Comparison of ENCODE assay signal across 9 cellular contexts in genomic region chr2:74555610-74556103, GRCh38. TPM values are rescaled to one million over a fixed set of nuclear protein-coding genes. Genes with fewer than 3 reads are reported as not detected.
DNase-seq lines count a peak whose midpoint lies in the region; ATAC-seq and TF ChIP-seq lines count a peak whose summit lies in the region.
"Had no signal": no experiment of that assay in that cellular context is flagged by ENCODE, and none has a peak within 500 bp of the region (broad histone marks: within the 10 kb centered on the region; RNA-seq: fewer than 3 reads in every experiment).

No MANE protein-coding gene starts in this region.

- no peaks in the 10 kb centered on the region for H3K27me3 ChIP-seq in CD4-positive, alpha-beta T cell (ENCODE audit: control insufficient read depth, insufficient read depth, low read length)
- H3K27me3 ChIP-seq in fibroblast of lung (ENCODE audit: control insufficient read depth, insufficient read depth, low read length) (no peaks in the 10 kb centered on the region), neutrophil (no peaks in the 10 kb centered on the region)

- CTCF ChIA-PET in CD4-positive, alpha-beta T cell (lab: Charles Lee), result interaction anchor here (1.3 kb wide), 1 partner anchor 24 kb away, joined by 4 read pairs; no protein-coding TSS in a partner anchor

- H3K9me3 ChIP-seq in CD4-positive, alpha-beta T cell (ENCODE audit: control insufficient read depth, low read length), result no peaks in the 10 kb centered on the region
- no peaks in the 10 kb centered on the region for H3K9me3 ChIP-seq in fibroblast of lung (ENCODE audit: control insufficient read depth, insufficient read depth, low read depth, low read length)
- H3K9me3 ChIP-seq in neutrophil, result no peaks in the 10 kb centered on the region

- H3K36me3 ChIP-seq in fibroblast of lung (ENCODE audit: control insufficient read depth, insufficient read depth, low read length) (peaks cover 4% of the 10 kb centered on the region), neutrophil (peaks cover 18% of the 10 kb centered on the region)

- no peak for ATAC-seq in CD4-positive, alpha-beta T cell (ENCODE audit: poor library complexity)
- no peak for ATAC-seq in GM19463 (IDR thresholded peaks at IDR 0.05; ENCODE audit: unreplicated experiment)
- no peak for ATAC-seq in HG03469 (IDR thresholded peaks at IDR 0.05; ENCODE audit: unreplicated experiment)

- H3K27ac ChIP-seq in CD4-positive, alpha-beta T cell (ENCODE audit: low read depth, low read length), result no peak overlapping the region
- H3K27ac ChIP-seq in fibroblast of lung (ENCODE audit: insufficient read depth, low read length), result no peak overlapping the region
- H3K27ac ChIP-seq in neutrophil, result peak overlapping the region; percentile 85

- peaks cover 12% of the 10 kb centered on the region for H3K4me1 Mint-ChIP-seq in CD4-positive, alpha-beta T cell (ENCODE audit: low read depth)

- H4K20me1 ChIP-seq in fibroblast of lung (ENCODE audit: control insufficient read depth, extremely low read depth, insufficient read depth, low read length), result no peaks in the 10 kb centered on the region

- peaks cover 3% of the 10 kb centered on the region for H3K79me2 ChIP-seq in fibroblast of lung (ENCODE audit: control insufficient read depth, insufficient read depth, low read length)

- POLR2A ChIA-PET in CD4-positive, alpha-beta T cell (lab: Charles Lee), result no interaction called here

- TF ChIP-seq CTCF in CD4-positive, alpha-beta T cell (IDR thresholded peaks at IDR 0.05), result no peak
- TF ChIP-seq CTCF in fibroblast of lung (conservative IDR thresholded peaks at IDR 0.05 in 1 of 2, IDR thresholded peaks at IDR 0.05 in 1 of 2; ENCODE audit: low read depth in 1 of 2, low read length in 2 of 2), result no peak
- no peak for TF ChIP-seq CTCF in neutrophil (IDR thresholded peaks at IDR 0.05)

- H3K27me3 Mint-ChIP-seq in CD4-positive, alpha-beta T cell, result peaks cover 16% of the 10 kb centered on the region

- intact Hi-C loops in CD4-positive, alpha-beta T cell (cut with DNase I, micrococcal nuclease), result loop anchor here in 1 of 2 experiments (10.0 kb wide), 1 partner anchor 99 kb away; the partner anchor contains the start of gene SEMA4F

- no peaks in the 10 kb centered on the region for H3K9me3 Mint-ChIP-seq in CD4-positive, alpha-beta T cell

- H3K4me1 ChIP-seq in fibroblast of lung (ENCODE audit: control insufficient read depth, extremely low read depth, insufficient read depth, low read length) (peaks cover 4% of the 10 kb centered on the region), neutrophil (ENCODE audit: control insufficient read depth in 1 of 2, insufficient read depth in 1 of 2, low read depth in 1 of 2, low read length in 1 of 2) (peaks cover 65 to 69% of the 10 kb centered on the region in 2 experiments)

- H3K36me3 Mint-ChIP-seq in CD4-positive, alpha-beta T cell (ENCODE audit: low read depth), result peaks cover 14% of the 10 kb centered on the region

- H3K9ac ChIP-seq in fibroblast of lung (ENCODE audit: insufficient read depth, low read length), result peak overlapping the region; percentile 35

- H3K27ac Mint-ChIP-seq in CD4-positive, alpha-beta T cell, result peak overlapping the region; percentile 84

- peak overlapping the region; percentile 94 for H3K4me3 Mint-ChIP-seq in CD4-positive, alpha-beta T cell

- DNase-seq in CD4-positive, alpha-beta T cell, result no peak
- DNase-seq in NOMO-1 treated with DMSO at 0.1 percent for 48 hours (lab: John Stamatoyannopoulos, UW; ENCODE audit: unreplicated experiment) (peak; percentile 45), fibroblast of lung (ENCODE audit: low read depth in 2 of 2) (no peak), epidermal melanocyte (ENCODE audit: insufficient read length, low spot score) (no peak), RKO (ENCODE audit: low spot score) (no peak)

- H3K4me2 ChIP-seq in fibroblast of lung (ENCODE audit: extremely low read depth, insufficient read depth, low read length), result peak overlapping the region; percentile 85

- H2AFZ ChIP-seq in fibroblast of lung (ENCODE audit: low read length), result no peak overlapping the region

- H3K4me3 ChIP-seq in fibroblast of lung (replicated peaks in 1 of 4; ENCODE audit: control extremely low read depth in 1 of 4, insufficient read depth in 1 of 4, low read depth in 3 of 4, low read length in 4 of 4) (peak overlapping the region; percentile 52 to 98 (median 74)), neutrophil (ENCODE audit: low read depth in 1 of 2, low read length in 1 of 2) (peak overlapping the region; percentile 92 to 97)

RNA-seq across cellular contexts. Expression of gene DOK1, which starts 1.1 kb away (rescaled TPM):
- total RNA-seq in CD4-positive, alpha-beta T cell, result 1 to 10 TPM; 3.4 to 6.0 TPM
- total RNA-seq in fibroblast of lung, result 25.7 and 31.7 TPM in 2 replicates
- 11.4 and 12.6 TPM in 2 replicates for polyA plus RNA-seq in fibroblast of lung
- 18.1 and 20.8 TPM in 2 replicates for polyA plus RNA-seq in fibroblast of lung (2012)
- 22.8 and 42.3 TPM in 2 replicates for polyA minus RNA-seq in fibroblast of lung (ENCODE audit: low replicate concordance)

RNA-seq across cellular contexts. Expression of gene LOXL3, which starts 1.9 kb away (rescaled TPM):
- under 1 TPM in 1 of 2 experiments, not detected in 1; 0.25 TPM for total RNA-seq in CD4-positive, alpha-beta T cell
- 12.6 and 26.4 TPM in 2 replicates for total RNA-seq in fibroblast of lung
- polyA plus RNA-seq in fibroblast of lung, result 13.7 and 20.6 TPM in 2 replicates
- polyA plus RNA-seq in fibroblast of lung (2012), result 10.9 and 15.8 TPM in 2 replicates
- 8.7 and 23.4 TPM in 2 replicates for polyA minus RNA-seq in fibroblast of lung (ENCODE audit: low replicate concordance)

RNA-seq across cellular contexts. Expression of gene HTRA2, which starts 25.9 kb away (rescaled TPM):
- total RNA-seq in CD4-positive, alpha-beta T cell, result 10 to 100 TPM; 15.3 to 16.0 TPM
- 45.7 and 47.8 TPM in 2 replicates for total RNA-seq in fibroblast of lung
- polyA plus RNA-seq in fibroblast of lung, result 18.8 and 25.4 TPM in 2 replicates
- polyA plus RNA-seq in fibroblast of lung (2012), result 17.8 and 28.0 TPM in 2 replicates
- 16.7 and 50.8 TPM in 2 replicates for polyA minus RNA-seq in fibroblast of lung (ENCODE audit: low replicate concordance)

RNA-seq across cellular contexts. Expression of gene AUP1, which starts 26.2 kb away (rescaled TPM):
- total RNA-seq in CD4-positive, alpha-beta T cell, result 100 to 1,000 TPM; 162 to 170 TPM
- 70.4 and 73.7 TPM in 2 replicates for total RNA-seq in fibroblast of lung
- 54.0 and 81.3 TPM in 2 replicates for polyA plus RNA-seq in fibroblast of lung
- 43.1 and 64.8 TPM in 2 replicates for polyA plus RNA-seq in fibroblast of lung (2012)
- polyA minus RNA-seq in fibroblast of lung (ENCODE audit: low replicate concordance), result 41.9 and 97.8 TPM in 2 replicates

RNA-seq across cellular contexts. Expression of gene DQX1, which starts 29.6 kb away (rescaled TPM):
- under 1 TPM in 1 of 2 experiments, not detected in 1; 0.22 TPM for total RNA-seq in CD4-positive, alpha-beta T cell
- total RNA-seq in fibroblast of lung, result not detected in 2 replicates
- not detected in 2 replicates for polyA plus RNA-seq in fibroblast of lung
- polyA plus RNA-seq in fibroblast of lung (2012), result not detected in 2 replicates
- polyA minus RNA-seq in fibroblast of lung (ENCODE audit: low replicate concordance), result not detected in 2 replicates
- total RNA-seq: lung microvascular endothelial cell had no signal

Comparison
In these comparisons a context has a peak if more than half of its experiments do, and no peak if none do; other contexts are left out.
1. RNA of gene LOXL3, which starts 1.9 kb away (total RNA-seq): 12.6 to 26.4 TPM in fibroblast of lung; 0.25 TPM in CD4-positive, alpha-beta T cell; every median in the first group is over 10 times any median in the second.